ENCODE assay signal across 1 cellular context in the genomic region with DNA sequence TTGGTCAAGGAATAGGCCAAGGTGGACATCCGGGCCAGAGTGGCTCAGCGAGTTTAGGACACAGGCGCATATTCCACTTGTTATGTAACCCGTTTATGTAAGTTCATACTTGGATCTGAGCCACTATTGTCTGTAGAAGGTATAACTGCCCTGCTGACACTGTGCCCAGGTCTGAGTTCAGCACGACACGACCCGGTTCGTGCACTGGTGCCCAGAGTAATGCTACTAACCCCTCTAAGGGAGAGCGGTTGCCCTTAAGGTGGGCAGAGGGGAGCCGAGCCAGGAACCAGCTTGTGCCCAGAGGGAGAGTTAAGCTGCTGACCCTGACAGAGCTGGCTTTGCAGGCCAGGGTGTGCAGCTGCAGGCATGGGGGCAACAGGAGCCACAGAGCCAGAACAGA.
TF ChIP-seq lines count a peak whose summit lies in the region.

No MANE protein-coding gene starts in this region.

TF ChIP-seq in SK-N-SH, 30 proteins besides CTCF, POLR2A, EP300 and RAD21 (continued from another document):
- TF ChIP-seq SMC3 (IDR thresholded peaks at IDR 0.05; ENCODE audit: low read depth, low read length) (no peak), NFIC (IDR thresholded peaks at IDR 0.05; ENCODE audit: borderline replicate concordance) (no peak), GATA2 (CRISPR knock-in tag; IDR thresholded peaks at IDR 0.05) (no peak), RFX5 (IDR thresholded peaks at IDR 0.05; ENCODE audit: low read length) (no peak), RCOR1 (IDR thresholded peaks at IDR 0.05; ENCODE audit: low read length) (no peak), RXRA (IDR thresholded peaks at IDR 0.05; ENCODE audit: borderline replicate concordance, low read depth) (no peak), EZH2phosphoT487 (IDR thresholded peaks at IDR 0.05; ENCODE audit: borderline replicate concordance, low read depth) (no peak), TEAD4 (IDR thresholded peaks at IDR 0.05; ENCODE audit: borderline replicate concordance, insufficient read depth) (no peak), NRF1 (IDR thresholded peaks at IDR 0.05; ENCODE audit: low read depth, low read length) (no peak), GABPA (IDR thresholded peaks at IDR 0.05; ENCODE audit: low read depth) (no peak)
- TF ChIP-seq, protein P1, sequence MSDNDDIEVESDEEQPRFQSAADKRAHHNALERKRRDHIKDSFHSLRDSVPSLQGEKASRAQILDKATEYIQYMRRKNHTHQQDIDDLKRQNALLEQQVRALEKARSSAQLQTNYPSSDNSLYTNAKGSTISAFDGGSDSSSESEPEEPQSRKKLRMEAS (IDR thresholded peaks at IDR 0.05; ENCODE audit: low read depth): no peak
- TF ChIP-seq, protein P2, sequence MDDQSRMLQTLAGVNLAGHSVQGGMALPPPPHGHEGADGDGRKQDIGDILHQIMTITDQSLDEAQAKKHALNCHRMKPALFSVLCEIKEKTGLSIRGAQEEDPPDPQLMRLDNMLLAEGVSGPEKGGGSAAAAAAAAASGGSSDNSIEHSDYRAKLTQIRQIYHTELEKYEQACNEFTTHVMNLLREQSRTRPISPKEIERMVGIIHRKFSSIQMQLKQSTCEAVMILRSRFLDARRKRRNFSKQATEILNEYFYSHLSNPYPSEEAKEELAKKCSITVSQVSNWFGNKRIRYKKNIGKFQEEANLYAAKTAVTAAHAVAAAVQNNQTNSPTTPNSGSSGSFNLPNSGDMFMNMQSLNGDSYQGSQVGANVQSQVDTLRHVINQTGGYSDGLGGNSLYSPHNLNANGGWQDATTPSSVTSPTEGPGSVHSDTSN (IDR thresholded peaks at IDR 0.05): no peak
- TF ChIP-seq, protein P3, sequence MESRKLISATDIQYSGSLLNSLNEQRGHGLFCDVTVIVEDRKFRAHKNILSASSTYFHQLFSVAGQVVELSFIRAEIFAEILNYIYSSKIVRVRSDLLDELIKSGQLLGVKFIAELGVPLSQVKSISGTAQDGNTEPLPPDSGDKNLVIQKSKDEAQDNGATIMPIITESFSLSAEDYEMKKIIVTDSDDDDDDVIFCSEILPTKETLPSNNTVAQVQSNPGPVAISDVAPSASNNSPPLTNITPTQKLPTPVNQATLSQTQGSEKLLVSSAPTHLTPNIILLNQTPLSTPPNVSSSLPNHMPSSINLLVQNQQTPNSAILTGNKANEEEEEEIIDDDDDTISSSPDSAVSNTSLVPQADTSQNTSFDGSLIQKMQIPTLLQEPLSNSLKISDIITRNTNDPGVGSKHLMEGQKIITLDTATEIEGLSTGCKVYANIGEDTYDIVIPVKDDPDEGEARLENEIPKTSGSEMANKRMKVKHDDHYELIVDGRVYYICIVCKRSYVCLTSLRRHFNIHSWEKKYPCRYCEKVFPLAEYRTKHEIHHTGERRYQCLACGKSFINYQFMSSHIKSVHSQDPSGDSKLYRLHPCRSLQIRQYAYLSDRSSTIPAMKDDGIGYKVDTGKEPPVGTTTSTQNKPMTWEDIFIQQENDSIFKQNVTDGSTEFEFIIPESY (IDR thresholded peaks at IDR 0.05; ENCODE audit: borderline replicate concordance, low read depth): no peak
- TF ChIP-seq, protein P4, sequence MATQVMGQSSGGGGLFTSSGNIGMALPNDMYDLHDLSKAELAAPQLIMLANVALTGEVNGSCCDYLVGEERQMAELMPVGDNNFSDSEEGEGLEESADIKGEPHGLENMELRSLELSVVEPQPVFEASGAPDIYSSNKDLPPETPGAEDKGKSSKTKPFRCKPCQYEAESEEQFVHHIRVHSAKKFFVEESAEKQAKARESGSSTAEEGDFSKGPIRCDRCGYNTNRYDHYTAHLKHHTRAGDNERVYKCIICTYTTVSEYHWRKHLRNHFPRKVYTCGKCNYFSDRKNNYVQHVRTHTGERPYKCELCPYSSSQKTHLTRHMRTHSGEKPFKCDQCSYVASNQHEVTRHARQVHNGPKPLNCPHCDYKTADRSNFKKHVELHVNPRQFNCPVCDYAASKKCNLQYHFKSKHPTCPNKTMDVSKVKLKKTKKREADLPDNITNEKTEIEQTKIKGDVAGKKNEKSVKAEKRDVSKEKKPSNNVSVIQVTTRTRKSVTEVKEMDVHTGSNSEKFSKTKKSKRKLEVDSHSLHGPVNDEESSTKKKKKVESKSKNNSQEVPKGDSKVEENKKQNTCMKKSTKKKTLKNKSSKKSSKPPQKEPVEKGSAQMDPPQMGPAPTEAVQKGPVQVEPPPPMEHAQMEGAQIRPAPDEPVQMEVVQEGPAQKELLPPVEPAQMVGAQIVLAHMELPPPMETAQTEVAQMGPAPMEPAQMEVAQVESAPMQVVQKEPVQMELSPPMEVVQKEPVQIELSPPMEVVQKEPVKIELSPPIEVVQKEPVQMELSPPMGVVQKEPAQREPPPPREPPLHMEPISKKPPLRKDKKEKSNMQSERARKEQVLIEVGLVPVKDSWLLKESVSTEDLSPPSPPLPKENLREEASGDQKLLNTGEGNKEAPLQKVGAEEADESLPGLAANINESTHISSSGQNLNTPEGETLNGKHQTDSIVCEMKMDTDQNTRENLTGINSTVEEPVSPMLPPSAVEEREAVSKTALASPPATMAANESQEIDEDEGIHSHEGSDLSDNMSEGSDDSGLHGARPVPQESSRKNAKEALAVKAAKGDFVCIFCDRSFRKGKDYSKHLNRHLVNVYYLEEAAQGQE (IDR thresholded peaks at IDR 0.05; ENCODE audit: low read depth, low read length): no peak
